Comparison of ENCODE assay signal across 7 cellular contexts in genomic region chr9:128891354-128892222, GRCh38. TPM values are rescaled to one million over a fixed set of nuclear protein-coding genes. Genes with fewer than 3 reads are reported as not detected.
DNase-seq lines count a peak whose midpoint lies in the region; ATAC-seq and TF ChIP-seq lines count a peak whose summit lies in the region.
"Had no signal": no experiment of that assay in that cellular context is flagged by ENCODE, and none has a peak within 500 bp of the region (broad histone marks: within the 10 kb centered on the region; RNA-seq: fewer than 3 reads in every experiment).

No MANE protein-coding gene starts in this region.

- no peak for ATAC-seq in T-cell (replicated peaks in 1 of 4)

- CTCF ChIA-PET in T-cell (lab: Charles Lee), result no interaction called here

- WGBS in spleen, 5 donors, result 83 to 89% (median 86%) methylated on average over 15 of the region's 15 CpGs

- no peaks in the 10 kb centered on the region for H3K27me3 Mint-ChIP-seq in T-cell

- H3K4me3 Mint-ChIP-seq in T-cell, result no peak overlapping the region

- DNase-seq in T-cell, result no peak
- DNase-seq in epithelial cell of esophagus (ENCODE audit: low read depth), result peak; percentile 56
- no peak for DNase-seq in spleen
- DNase-seq in SW480 (ENCODE audit: low spot score), result no peak
- no peak for DNase-seq in MG63
- DNase-seq in COLO829 (ENCODE audit: low spot score), result no peak
- DNase-seq: NCI-H2171 had no signal

- H3K9me3 ChIP-seq in spleen (no peaks in the 10 kb centered on the region), MG63 (no peaks in the 10 kb centered on the region)

- H3K4me1 Mint-ChIP-seq in T-cell, result peaks cover 52 to 75% (median 66%) of the 10 kb centered on the region in 3 donors

- peaks cover 28% of the 10 kb centered on the region for H3K36me3 Mint-ChIP-seq in T-cell

- TF ChIP-seq POLR2A in spleen (IDR thresholded peaks at IDR 0.05), result no peak

- H3K36me3 ChIP-seq in spleen (peaks cover 0 to 98% (median 33%) of the 10 kb centered on the region in 6 donors), MG63 (peaks cover 24% of the 10 kb centered on the region)

- intact Hi-C loops in spleen (cut with DNase I; ENCODE audit: low total_unique reads), result no loop called here

- H3K27me3 ChIP-seq in spleen (replicated peaks in 1 of 7), result no peaks in the 10 kb centered on the region
- H3K27me3 ChIP-seq in MG63, result no peaks in the 10 kb centered on the region

- no peaks in the 10 kb centered on the region for H3K9me3 Mint-ChIP-seq in T-cell

- H3K27ac ChIP-seq in spleen, result peak overlapping the region; percentile 2 to 83 (median 66)

- H3K27ac Mint-ChIP-seq in T-cell, result peak overlapping the region; percentile 75 to 77

- TF ChIP-seq CTCF in epithelial cell of esophagus (IDR thresholded peaks at IDR 0.05; ENCODE audit: insufficient read depth, low read depth, low read length, missing control alignments), result no peak
- TF ChIP-seq CTCF in spleen (IDR thresholded peaks at IDR 0.05 in 8 of 11, conservative IDR thresholded peaks at IDR 0.05 in 3 of 11), result no peak

- H3K4me1 ChIP-seq in spleen, result peaks cover 18 to 96% (median 49%) of the 10 kb centered on the region in 6 donors

- H3K4me3 ChIP-seq in epithelial cell of esophagus (ENCODE audit: low read length), result no peak overlapping the region
- H3K4me3 ChIP-seq in spleen, result no peak overlapping the region
- no peak overlapping the region for H3K4me3 ChIP-seq in MG63

- POLR2A ChIA-PET in T-cell (lab: Charles Lee), result no interaction called here

RNA-seq across cellular contexts. Expression of gene LRRC8A, which starts 9.7 kb away (rescaled TPM):
- total RNA-seq in T-cell, result 10 to 100 TPM; 30.7 to 34.3 (median 33.9) TPM
- 10 to 100 TPM; 22.8 to 59.0 (median 39.1) TPM for total RNA-seq in spleen
- polyA plus RNA-seq in spleen, result 10 to 100 TPM in 1 of 3 donors, 1 to 10 TPM in 2; 3.5 to 10.3 (median 5.8) TPM
- total RNA-seq in MG63 (2014; rRNA removed; shearing (Covaris generic); ENCODE audit: low replicate concordance), result 13.8 and 19.1 TPM in 2 replicates

RNA-seq across cellular contexts. Expression of gene KYAT1, which starts 9.8 kb away (rescaled TPM):
- 10 to 100 TPM in 4 of 5 donors, 1 to 10 TPM in 1; 9.7 to 15.6 (median 11.7) TPM for total RNA-seq in T-cell
- 1 to 10 TPM; 4.7 to 8.7 (median 6.4) TPM for total RNA-seq in spleen
- polyA plus RNA-seq in spleen, result 10 to 100 TPM in 1 of 3 donors, 1 to 10 TPM in 2; 6.6 to 19.9 (median 7.9) TPM
- 9.6 and 17.8 TPM in 2 replicates for total RNA-seq in MG63 (2014; rRNA removed; shearing (Covaris generic); ENCODE audit: low replicate concordance)

RNA-seq across cellular contexts. Expression of gene PHYHD1, which starts 29.2 kb away (rescaled TPM):
- total RNA-seq in T-cell (1 to 10 TPM in 3 of 5 donors, under 1 TPM in 2; 0.53 to 5.5 (median 3.3) TPM), spleen (10 to 100 TPM in 5 of 7 donors, 1 to 10 TPM in 2; 7.2 to 22.3 (median 10.9) TPM)
- polyA plus RNA-seq in spleen, result 10 to 100 TPM; 12.0 to 13.2 (median 13.2) TPM
- total RNA-seq in MG63 (2014; rRNA removed; shearing (Covaris generic); ENCODE audit: low replicate concordance), result not detected in 2 replicates

RNA-seq across cellular contexts. Expression of gene DOLK, which starts 55.8 kb away (rescaled TPM):
- total RNA-seq in T-cell, result 10 to 100 TPM in 2 of 5 donors, 1 to 10 TPM in 3; 5.4 to 11.6 (median 10.0) TPM
- total RNA-seq in spleen, result 10 to 100 TPM in 5 of 7 donors, 1 to 10 TPM in 2; 8.0 to 16.3 (median 12.6) TPM
- polyA plus RNA-seq in spleen, result 1 to 10 TPM; 5.3 to 8.4 (median 6.5) TPM
- total RNA-seq in MG63 (2014; rRNA removed; shearing (Covaris generic); ENCODE audit: low replicate concordance), result 16.9 and 29.7 TPM in 2 replicates

RNA-seq across cellular contexts. Expression of gene NUP188, which starts 55.9 kb away (rescaled TPM):
- 10 to 100 TPM; 51.0 to 78.4 (median 71.3) TPM for total RNA-seq in T-cell
- 10 to 100 TPM; 44.2 to 72.5 (median 58.7) TPM for total RNA-seq in spleen
- polyA plus RNA-seq in spleen, result 10 to 100 TPM; 11.0 to 16.4 (median 11.1) TPM
- total RNA-seq in MG63 (2014; rRNA removed; shearing (Covaris generic); ENCODE audit: low replicate concordance), result 14.5 and 22.4 TPM in 2 replicates
